In the genomic region with DNA sequence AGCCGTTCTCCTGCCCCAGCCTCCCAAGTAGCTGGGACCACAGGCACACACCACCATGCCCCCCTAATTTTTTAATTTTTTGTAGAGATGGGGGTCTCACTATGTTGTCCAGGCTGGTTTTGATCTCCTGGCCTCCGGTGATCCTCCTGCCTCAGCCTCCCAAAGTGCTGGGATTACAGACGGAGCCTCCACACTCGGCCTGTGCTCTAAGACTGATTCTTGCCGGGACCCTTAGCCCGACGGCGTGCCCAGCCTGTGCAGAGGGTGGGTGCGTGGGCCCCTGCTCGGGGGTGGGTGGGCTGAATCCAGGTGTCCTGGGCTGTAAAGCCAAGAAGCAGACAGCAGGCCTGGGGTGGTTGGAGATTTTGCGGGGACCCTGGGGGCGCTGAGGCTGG, we compare ENCODE assay signal across 11 cellular contexts.
DNase-seq lines count a peak whose midpoint lies in the region; ATAC-seq, FAIRE-seq and TF ChIP-seq lines count a peak whose summit lies in the region.
"Had no signal": no experiment of that assay in that cellular context is flagged by ENCODE, and none has a peak within 500 bp of the region (broad histone marks: within the 10 kb centered on the region; RNA-seq: fewer than 3 reads in every experiment).

No MANE protein-coding gene starts in this region.

- POLR2A ChIA-PET in HepG2 (lab: Yijun Ruan, JAX) = interaction anchor here (0.9 to 7.9 kb wide), 10 partner anchors 9 to 82 kb away, joined by 3 to 199 read pairs (median 8); a partner anchor contains a TSS

- no peak overlapping the region; the same call in 1 of the 2 replicates for H3K4ac ChIP-seq in H9 (ENCODE audit: low read depth, low read length)

- H3K18ac ChIP-seq in H9 (ENCODE audit: insufficient read length, low read depth, low read length) = peak overlapping the region; percentile 97

- no peaks in the 10 kb centered on the region; a peak in 1 of 5 replicates for H3K9me3 Mint-ChIP-seq in H9
- H3K9me3 Mint-ChIP-seq in activated CD8-positive, alpha-beta memory T cell treated with anti-CD3 and anti-CD28 coated beads, Interleukin-2, amount 10 ng/mL, durations not matched to agents 7 days and 5 days (ENCODE audit: low read depth) = no peaks in the 10 kb centered on the region

- intact Hi-C loops in HepG2 (cut with micrococcal nuclease; ENCODE audit: unreplicated experiment) = loop anchor here (5.0 kb wide), 1 partner anchor 63 kb away; a partner anchor contains a TSS

- no peak overlapping the region for H2BK15ac ChIP-seq in H9 (ENCODE audit: low read depth, low read length)

- H2AFZ ChIP-seq in H9 (ENCODE audit: low read length) (no peak overlapping the region), HepG2 (ENCODE audit: low read length) (no peak overlapping the region), smooth muscle cell (ENCODE audit: low read depth) (no peak overlapping the region)

- H3K36me3 ChIP-seq in brain microvascular endothelial cell (replicated peaks) (no peaks in the 10 kb centered on the region), HepG2 (replicated peaks in 1 of 2; ENCODE audit: control insufficient read depth in 1 of 2, insufficient read depth in 2 of 2, low read length in 2 of 2) (no peaks in the 10 kb centered on the region), smooth muscle cell (ENCODE audit: low read depth) (no peaks in the 10 kb centered on the region)

- peak overlapping the region; percentile 82 to 89 (median 83); a peak in 6 of 7 replicates for H3K27ac Mint-ChIP-seq in H9
- no peak overlapping the region for H3K27ac Mint-ChIP-seq in activated CD8-positive, alpha-beta memory T cell treated with anti-CD3 and anti-CD28 coated beads, Interleukin-2, amount 10 ng/mL, durations not matched to agents 7 days and 5 days

- H3K79me1 ChIP-seq in H9 (ENCODE audit: insufficient read depth, low read depth, low read length, poor library complexity, severe bottlenecking) = no peaks in the 10 kb centered on the region

- TF ChIP-seq CTCF in H9 (conservative IDR thresholded peaks at IDR 0.05) = no peak
- no peak for TF ChIP-seq CTCF in brain microvascular endothelial cell (IDR thresholded peaks at IDR 0.05; ENCODE audit: low read depth, low read length, missing control alignments)
- no peak for TF ChIP-seq CTCF in HepG2 (CRISPR knock-in tag; IDR thresholded peaks at IDR 0.05)
- no peak for TF ChIP-seq CTCF in smooth muscle cell (IDR thresholded peaks at IDR 0.05; ENCODE audit: borderline replicate concordance, insufficient read depth, poor library complexity, severe bottlenecking)

- peak overlapping the region; percentile 59 for H2BK5ac ChIP-seq in H9 (ENCODE audit: insufficient read length, low read length)

- H2AK5ac ChIP-seq in H9 (ENCODE audit: insufficient read length, low read length) = peak overlapping the region; percentile 79

- H3K14ac ChIP-seq in H9 (ENCODE audit: insufficient read depth, low read length) = peak overlapping the region; percentile 66; the same call in 1 of the 2 replicates

- no peak for TF ChIP-seq RAD21 in HepG2 (CRISPR knock-in tag; IDR thresholded peaks at IDR 0.05)

- H3K4me1 ChIP-seq in H9 (ENCODE audit: insufficient read depth, low read length) (0 out of 2 replicates have a peak, but pooled peaks cover 4% of the 10 kb centered on the region), HepG2 (ENCODE audit: insufficient read depth, low read length) (peaks cover 70% of the 10 kb centered on the region), smooth muscle cell (ENCODE audit: low read depth) (peaks cover 29% of the 10 kb centered on the region)

- H3K79me2 ChIP-seq in H9 (ENCODE audit: insufficient read depth, low read length) (no peaks in the 10 kb centered on the region), HepG2 (ENCODE audit: insufficient read depth, low read length) (no peaks in the 10 kb centered on the region), smooth muscle cell (ENCODE audit: low read depth) (no peaks in the 10 kb centered on the region)

- H4K5ac ChIP-seq in H9 (ENCODE audit: insufficient read length, low read depth, low read length) = no peak overlapping the region

- H3F3A ChIP-seq in smooth muscle cell (ENCODE audit: low read depth) = peaks cover 32% of the 10 kb centered on the region

- H3K23ac ChIP-seq in H9 (ENCODE audit: insufficient read length, low read depth, low read length) = no peak overlapping the region

- no peak for TF ChIP-seq POLR2A in HepG2 (IDR thresholded peaks at IDR 0.05; ENCODE audit: insufficient read depth in 1 of 2, low read depth in 2 of 2, low read length in 2 of 2)

- H3T11ph ChIP-seq in H9 (ENCODE audit: low read length) = no peak overlapping the region

- H3K4me3 ChIP-seq in brain microvascular endothelial cell (ENCODE audit: low read depth, low read length) (peak overlapping the region; percentile 27), HepG2 (replicated peaks in 1 of 3; ENCODE audit: insufficient read depth in 1 of 3, low read depth in 2 of 3, low read length in 3 of 3) (peak overlapping the region; percentile 21 to 56 (median 26); a peak in 5 of 6 replicates), smooth muscle cell (peak overlapping the region; percentile 14)

- peak overlapping the region; percentile 84 for H4K91ac ChIP-seq in H9 (ENCODE audit: insufficient read length, low read depth, low read length)

- H3K27me3 Mint-ChIP-seq in H9 (ENCODE audit: low read depth) = peaks cover 3% of the 10 kb centered on the region; the same call in 1 of the 2 replicates
- H3K27me3 Mint-ChIP-seq in activated CD8-positive, alpha-beta memory T cell treated with anti-CD3 and anti-CD28 coated beads, Interleukin-2, amount 10 ng/mL, durations not matched to agents 7 days and 5 days = peaks cover 5% of the 10 kb centered on the region

- no peak for DNase-seq in H9
- DNase-seq in brain microvascular endothelial cell = no peak
- DNase-seq in HepG2 (ENCODE audit: low spot score) = no peak
- DNase-seq in smooth muscle cell (lab: John Stamatoyannopoulos, UW; ENCODE audit: unreplicated experiment) = no peak
- DNase-seq in activated CD4-positive, CD25-positive, alpha-beta regulatory T cell (lab: John Stamatoyannopoulos, UW) = no peak
- no peak for DNase-seq in NCI-H2029 (lab: John Stamatoyannopoulos, UW)
- DNase-seq in activated CD4-positive, CD25-positive, alpha-beta regulatory T cell treated with anti-CD3 and anti-CD28 coated beads, Interleukin-2, amount 50 U/mL, for 72 hours = no peak
- DNase-seq in activated CD8-positive, alpha-beta memory T cell treated with anti-CD3 and anti-CD28 coated beads, Interleukin-2, amount 10 ng/mL, durations not matched to agents 7 days and 5 days = no peak
- DNase-seq: NCI-H187, SIG-M5 had no signal

- H3K4me1 Mint-ChIP-seq in H9 = peaks cover 12 to 34% of the 10 kb centered on the region in 2 experiments
- peaks cover 54% of the 10 kb centered on the region for H3K4me1 Mint-ChIP-seq in activated CD8-positive, alpha-beta memory T cell treated with anti-CD3 and anti-CD28 coated beads, Interleukin-2, amount 10 ng/mL, durations not matched to agents 7 days and 5 days

- no TSS peak for BruUV-seq in HepG2 (replicated peaks; lab: Mats Ljungman, UMichigan)

- H3K9me3 ChIP-seq in H9 (ENCODE audit: control insufficient read depth, low read depth, low read length) = no peaks in the 10 kb centered on the region
- H3K9me3 ChIP-seq in HepG2 (ENCODE audit: low read length) = no peaks in the 10 kb centered on the region
- H3K9me3 ChIP-seq in smooth muscle cell (replicated peaks; ENCODE audit: low read depth) = no peaks in the 10 kb centered on the region

- peak overlapping the region; percentile 8 for H2BK120ac ChIP-seq in H9 (ENCODE audit: low read depth, low read length, poor library complexity, severe bottlenecking)

- no CpG with 5 or more reads among the region's 12 CpGs for WGBS in H9 (ENCODE audit: extremely low coverage, insufficient read length, low lambda C conversion rate)
- 77% methylated on average over 7 of the region's 12 CpGs for WGBS in HepG2 (ENCODE audit: low lambda C conversion rate)
- WGBS in smooth muscle cell (ENCODE audit: low lambda C conversion rate) = 66% methylated on average over 11 of the region's 12 CpGs

- H3K36me3 Mint-ChIP-seq in H9 (ENCODE audit: insufficient read depth in 1 of 3, low read depth in 3 of 3) = no peaks in the 10 kb centered on the region
- H3K36me3 Mint-ChIP-seq in activated CD8-positive, alpha-beta memory T cell treated with anti-CD3 and anti-CD28 coated beads, Interleukin-2, amount 10 ng/mL, durations not matched to agents 7 days and 5 days = peaks cover 3% of the 10 kb centered on the region

- H3K27ac ChIP-seq in H9 (ENCODE audit: insufficient read length, low read depth, low read length) (peak overlapping the region; percentile 82), brain microvascular endothelial cell (peak overlapping the region; percentile 98), HepG2 (ENCODE audit: extremely low read length, insufficient read depth, low read length) (peak overlapping the region; percentile 57), smooth muscle cell (ENCODE audit: low read depth) (peak overlapping the region; percentile 95)

- H3K4me3 Mint-ChIP-seq in H9 = peak overlapping the region; percentile 34 to 35; a peak in 1 of 5 replicates
- no peak overlapping the region for H3K4me3 Mint-ChIP-seq in activated CD8-positive, alpha-beta memory T cell treated with anti-CD3 and anti-CD28 coated beads, Interleukin-2, amount 10 ng/mL, durations not matched to agents 7 days and 5 days

- H2BK12ac ChIP-seq in H9 (ENCODE audit: insufficient read length, low read depth, low read length) = peak overlapping the region; percentile 97

- CTCF ChIA-PET in HepG2 (lab: Yijun Ruan, JAX; ENCODE audit: low intra/inter-chr PET ratio, low total read pairs) = no interaction called here
- CTCF ChIA-PET in activated CD8-positive, alpha-beta memory T cell treated with anti-CD3 and anti-CD28 coated beads, Interleukin-2, amount 10 ng/mL, durations not matched to agents 7 days and 5 days (lab: Charles Lee) = interaction anchor here (4.1 kb wide), 1 partner anchor 11 kb away, joined by 25 read pairs; no protein-coding TSS in a partner anchor

- no peak for FAIRE-seq in HepG2 (lab: Jason Lieb, UNC)
- FAIRE-seq: islet of Langerhans had no signal

- H3K56ac ChIP-seq in H9 (ENCODE audit: insufficient read length, low read depth, low read length) = no peak overlapping the region

- no peak for ATAC-seq in HepG2
- no peak for ATAC-seq in activated CD8-positive, alpha-beta memory T cell treated with anti-CD3 and anti-CD28 coated beads, Interleukin-2, amount 10 ng/mL, durations not matched to agents 7 days and 5 days

- H2BK20ac ChIP-seq in H9 (ENCODE audit: low read depth, low read length, poor library complexity, severe bottlenecking) = no peak overlapping the region

- in situ Hi-C loops in brain microvascular endothelial cell (cut with HindIII; ENCODE audit: low pct_ligation_motif_present, low sequenced_read_pairs) = no loop called here
- in situ Hi-C loops in HepG2 (cut with HindIII; ENCODE audit: extremely low pct_ligation_motif_present, low pct_unique_long_range_greater_than_20kb) = loop anchor here (5.0 kb wide), 1 partner anchor 63 kb away; a partner anchor contains a TSS

- H4K8ac ChIP-seq in H9 (replicated peaks; ENCODE audit: insufficient read length, low read depth, low read length) = no peak overlapping the region

- H3K4me2 ChIP-seq in H9 (ENCODE audit: insufficient read depth, insufficient read length, low read length) = peak overlapping the region; percentile 29
- H3K4me2 ChIP-seq in HepG2 (ENCODE audit: low read depth, low read length) = peak overlapping the region; percentile 79
- peak overlapping the region; percentile 79 for H3K4me2 ChIP-seq in smooth muscle cell

- H4K20me1 ChIP-seq in H9 (ENCODE audit: control insufficient read depth, insufficient read depth, insufficient read length) (no peaks in the 10 kb centered on the region), HepG2 (ENCODE audit: insufficient read depth, low read length) (no peaks in the 10 kb centered on the region), smooth muscle cell (ENCODE audit: low read depth) (no peaks in the 10 kb centered on the region)

- TF ChIP-seq EP300 in HepG2 (IDR thresholded peaks at IDR 0.05; ENCODE audit: low read depth in 2 of 2, low read length in 2 of 2) (no peak), HepG2 (CRISPR knock-in tag; IDR thresholded peaks at IDR 0.05; ENCODE audit: borderline replicate concordance) (no peak)

- H3K27me3 ChIP-seq in H9 (ENCODE audit: insufficient read depth, low read length) (no peaks in the 10 kb centered on the region), brain microvascular endothelial cell (replicated peaks) (no peaks in the 10 kb centered on the region), HepG2 (ENCODE audit: control insufficient read depth in 1 of 2, insufficient read depth in 2 of 2, low read length in 2 of 2) (no peaks in the 10 kb centered on the region), smooth muscle cell (ENCODE audit: low read depth) (no peaks in the 10 kb centered on the region)

- H3K23me2 ChIP-seq in H9 (ENCODE audit: insufficient read length, low read depth, low read length, poor library complexity, severe bottlenecking) = no peaks in the 10 kb centered on the region

- H3K9ac ChIP-seq in H9 (ENCODE audit: extremely low read depth, insufficient read length, low read length) (no peak overlapping the region), HepG2 (ENCODE audit: insufficient read depth, low read depth, low read length) (peak overlapping the region; percentile 53; the same call in 1 of the 2 replicates), smooth muscle cell (ENCODE audit: low read depth) (peak overlapping the region; percentile 76)

Comparison
In these comparisons a context has a peak if more than half of its experiments do, and no peak if none do; other contexts are left out.
1. H3K4me2 ChIP-seq: peak in every context shown above with its lines; median percentile 79 in HepG2; 79 in smooth muscle cell; 29 in H9.